9 cellular contexts compared by ENCODE assay signal in the genomic region with DNA sequence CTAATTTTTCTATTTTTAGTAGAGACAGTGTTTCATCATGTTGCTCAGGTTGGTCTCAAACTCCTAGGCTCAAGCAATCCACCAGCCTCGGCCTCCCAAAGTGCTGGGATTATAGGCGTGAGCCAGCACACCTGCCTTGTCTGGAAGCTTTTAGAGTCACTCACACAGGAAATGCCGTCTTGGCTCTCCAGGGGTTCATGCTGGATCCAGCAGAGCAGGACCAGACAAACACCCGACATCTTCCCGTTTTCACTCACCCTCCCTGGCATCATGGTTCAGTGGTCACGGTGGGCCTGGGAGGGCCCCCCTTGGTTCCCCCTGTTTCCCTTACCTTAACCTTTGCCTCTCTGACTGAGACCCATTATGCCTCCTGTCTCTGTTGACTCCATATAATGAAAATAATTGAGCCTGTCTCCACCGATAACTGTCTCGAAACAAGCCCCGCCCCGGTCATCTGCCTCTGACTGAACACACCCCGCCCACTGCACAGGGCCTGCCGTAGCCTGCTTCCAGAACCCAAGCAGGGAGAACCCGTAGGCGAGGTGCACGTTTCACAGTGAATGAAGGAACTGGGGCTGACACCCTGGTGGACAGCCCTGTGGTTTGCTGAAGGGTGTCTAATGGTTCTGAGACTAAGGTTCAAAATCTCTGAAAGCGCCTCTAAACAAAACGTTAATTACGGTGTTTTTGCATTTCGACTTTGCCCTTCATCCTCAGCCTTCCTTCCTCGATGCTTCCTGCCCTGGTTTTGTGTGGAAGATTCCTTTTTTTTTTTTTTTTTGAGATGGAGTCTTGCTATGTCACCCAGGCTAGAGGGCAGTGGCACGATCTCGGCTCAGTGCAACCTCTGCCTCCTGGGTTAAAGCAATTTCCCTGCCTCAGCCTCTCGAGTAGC. TPM values are rescaled to one million over a fixed set of nuclear protein-coding genes. Genes with fewer than 3 reads are reported as not detected.
DNase-seq lines count a peak whose midpoint lies in the region; ATAC-seq lines count a peak whose summit lies in the region.
"Had no signal": no experiment of that assay in that cellular context is flagged by ENCODE, and none has a peak within 500 bp of the region (broad histone marks: within the 10 kb centered on the region; RNA-seq: fewer than 3 reads in every experiment).

No MANE protein-coding gene starts in this region.

- H3K4me1 Mint-ChIP-seq in activated CD4-positive, alpha-beta memory T cell treated with anti-CD3 and anti-CD28 coated beads, Interleukin-2, amount 10 ng/mL, durations not matched to agents 7 days and 5 days = peaks cover 10% of the 10 kb centered on the region

- intact Hi-C loops in left ventricle myocardium superior (cut with micrococcal nuclease) = no loop called here

- POLR2A ChIA-PET in activated CD4-positive, alpha-beta memory T cell treated with anti-CD3 and anti-CD28 coated beads, Interleukin-2, amount 10 ng/mL, durations not matched to agents 7 days and 5 days (lab: Charles Lee) = no interaction called here

- peak; percentile 65 for DNase-seq in COLO829 (ENCODE audit: low spot score)
- peak; percentile 78 for DNase-seq in NCI-H345 treated with DMSO at 0.1 percent for 48 hours (lab: John Stamatoyannopoulos, UW; ENCODE audit: unreplicated experiment)
- DNase-seq in left ventricle myocardium superior = peak; percentile 72
- no peak for DNase-seq in GM19240 (ENCODE audit: insufficient read length, low spot score)
- no peak for DNase-seq in activated CD4-positive, alpha-beta memory T cell treated with anti-CD3 and anti-CD28 coated beads, Interleukin-2, amount 10 ng/mL, durations not matched to agents 7 days and 5 days
- DNase-seq in RPMI8226 = no peak
- DNase-seq in activated CD4-positive, alpha-beta T cell treated with anti-CD3 and anti-CD28 coated beads for 1 hour = no peak

- ATAC-seq in GM21825 (IDR thresholded peaks at IDR 0.05; ENCODE audit: unreplicated experiment) = peak; percentile 62
- ATAC-seq in left ventricle myocardium superior = peak; percentile 29

- H3K27ac Mint-ChIP-seq in activated CD4-positive, alpha-beta memory T cell treated with anti-CD3 and anti-CD28 coated beads, Interleukin-2, amount 10 ng/mL, durations not matched to agents 7 days and 5 days = no peak overlapping the region
- H3K27ac Mint-ChIP-seq: T-helper 1 cell treated with Interleukin-12 subunit alpha and Interleukin-12 subunit beta and Interleukin-4 antibody, amounts not matched to agents 30 μg/mL and 1 μg/mL, for 36 hours had no signal

- no peaks in the 10 kb centered on the region for H3K27me3 Mint-ChIP-seq in activated CD4-positive, alpha-beta memory T cell treated with anti-CD3 and anti-CD28 coated beads, Interleukin-2, amount 10 ng/mL, durations not matched to agents 7 days and 5 days

- no peaks in the 10 kb centered on the region for H3K9me3 Mint-ChIP-seq in activated CD4-positive, alpha-beta memory T cell treated with anti-CD3 and anti-CD28 coated beads, Interleukin-2, amount 10 ng/mL, durations not matched to agents 7 days and 5 days
- H3K9me3 Mint-ChIP-seq: T-helper 1 cell treated with Interleukin-12 subunit alpha and Interleukin-12 subunit beta and Interleukin-4 antibody, amounts not matched to agents 30 μg/mL and 1 μg/mL, for 36 hours had no signal

- CTCF ChIA-PET in activated CD4-positive, alpha-beta memory T cell treated with anti-CD3 and anti-CD28 coated beads, Interleukin-2, amount 10 ng/mL, durations not matched to agents 7 days and 5 days (lab: Charles Lee) = no interaction called here

- no peaks in the 10 kb centered on the region for H3K36me3 Mint-ChIP-seq in activated CD4-positive, alpha-beta memory T cell treated with anti-CD3 and anti-CD28 coated beads, Interleukin-2, amount 10 ng/mL, durations not matched to agents 7 days and 5 days (ENCODE audit: low read depth)

- H3K4me3 Mint-ChIP-seq in activated CD4-positive, alpha-beta memory T cell treated with anti-CD3 and anti-CD28 coated beads, Interleukin-2, amount 10 ng/mL, durations not matched to agents 7 days and 5 days = no peak overlapping the region
- H3K4me3 Mint-ChIP-seq: T-helper 1 cell treated with Interleukin-12 subunit alpha and Interleukin-12 subunit beta and Interleukin-4 antibody, amounts not matched to agents 30 μg/mL and 1 μg/mL, for 36 hours had no signal

RNA-seq across cellular contexts. Expression of gene SPRY4, which starts 39.7 kb away (rescaled TPM):
- 8.3 TPM for total RNA-seq in left ventricle myocardium superior
- 1 to 10 TPM in 1 of 2 experiments, under 1 TPM in 1; 0.86 to 1.3 TPM for total RNA-seq in activated CD4-positive, alpha-beta memory T cell treated with anti-CD3 and anti-CD28 coated beads, Interleukin-2, amount 10 ng/mL, durations not matched to agents 7 days and 5 days

Comparison
In these comparisons a context has a peak if more than half of its experiments do, and no peak if none do; other contexts are left out.
1. DNase-seq: peak in COLO829 (single experiment), NCI-H345 treated with DMSO at 0.1 percent for 48 hours (single experiment) and left ventricle myocardium superior (single experiment); none in GM19240 (single experiment), activated CD4-positive, alpha-beta memory T cell treated with anti-CD3 and anti-CD28 coated beads, Interleukin-2, amount 10 ng/mL, durations not matched to agents 7 days and 5 days (single experiment), RPMI8226 (single experiment) and activated CD4-positive, alpha-beta T cell treated with anti-CD3 and anti-CD28 coated beads for 1 hour (single experiment).